In genomic region chr1:161081151-161081405, GRCh38 we compare ENCODE assay signal across 24 cellular contexts. TPM values are rescaled to one million over a fixed set of nuclear protein-coding genes. Genes with fewer than 3 reads are reported as not detected.
DNase-seq lines count a peak whose midpoint lies in the region; ATAC-seq, FAIRE-seq and TF ChIP-seq lines count a peak whose summit lies in the region.
"Had no signal": no experiment of that assay in that cellular context is flagged by ENCODE, and none has a peak within 500 bp of the region (broad histone marks: within the 10 kb centered on the region; RNA-seq: fewer than 3 reads in every experiment).

No MANE protein-coding gene starts in this region.

- H3K36me3 ChIP-seq in H1 (ENCODE audit: control insufficient read depth in 2 of 4, insufficient read depth in 4 of 4, low read length in 3 of 4) (no peaks in the 10 kb centered on the region), trophoblast cell (ENCODE audit: control insufficient read depth in 1 of 2, insufficient read depth in 2 of 2, low read length in 2 of 2) (peaks cover 5 to 7% of the 10 kb centered on the region in 2 experiments), aorta (ENCODE audit: control insufficient read depth in 1 of 2, insufficient read depth in 2 of 2, low read length in 1 of 2) (no peaks in the 10 kb centered on the region), left ventricle myocardium inferior (no peaks in the 10 kb centered on the region)
- H3K36me3 ChIP-seq: BLaER1, prostate gland, sigmoid colon had no signal

- H3K79me1 ChIP-seq in H1 (ENCODE audit: low read depth, low read length): no peaks in the 10 kb centered on the region
- H3K79me1 ChIP-seq in trophoblast cell (ENCODE audit: low read length): peaks cover 65% of the 10 kb centered on the region

- H2AK5ac ChIP-seq in H1 (ENCODE audit: low read depth, low read length): no peak overlapping the region
- peak overlapping the region; percentile 63 for H2AK5ac ChIP-seq in trophoblast cell (ENCODE audit: low read length)

- H2AFZ ChIP-seq in H1 (ENCODE audit: low read length) (no peak overlapping the region), trophoblast cell (ENCODE audit: insufficient read depth, low read length, poor library complexity) (no peak overlapping the region)

- H3K9me3 Mint-ChIP-seq in CD14-positive monocyte: no peaks in the 10 kb centered on the region
- H3K9me3 Mint-ChIP-seq: activated CD4-positive, alpha-beta memory T cell treated with anti-CD3 and anti-CD28 coated beads for 36 hours; endodermal cell had no signal

- no peak for FAIRE-seq in H1 (lab: Jason Lieb, UNC)
- FAIRE-seq: colon, GM12892 had no signal

- H2BK20ac ChIP-seq in H1 (ENCODE audit: low read length): no peak overlapping the region

- ATAC-seq in aorta (ENCODE audit: low FRiP score): no peak
- ATAC-seq in HG02763 (IDR thresholded peaks at IDR 0.05; ENCODE audit: unreplicated experiment): no peak
- ATAC-seq: Right ventricle myocardium inferior had no signal

- 0 out of 2 replicates have a peak overlapping the region, but pooled peaks have one; percentile 12 for H2BK15ac ChIP-seq in H1 (ENCODE audit: low read length)

- H3K27ac Mint-ChIP-seq in CD14-positive monocyte: peak overlapping the region; percentile 74 to 95 (median 87)
- H3K27ac Mint-ChIP-seq: activated CD4-positive, alpha-beta memory T cell treated with anti-CD3 and anti-CD28 coated beads for 36 hours; endodermal cell had no signal

- H2BK120ac ChIP-seq in H1 (replicated peaks; ENCODE audit: low read depth, low read length) (no peak overlapping the region), trophoblast cell (ENCODE audit: insufficient read depth, low read length, poor library complexity) (peak overlapping the region; percentile 67)

- H3K9me3 ChIP-seq in H1 (ENCODE audit: insufficient read depth in 2 of 2, low read depth in 1 of 2, low read length in 1 of 2): no peaks in the 10 kb centered on the region
- peaks cover 2% of the 10 kb centered on the region for H3K9me3 ChIP-seq in trophoblast cell (ENCODE audit: insufficient read depth, low read depth, low read length)
- H3K9me3 ChIP-seq in aorta (ENCODE audit: control insufficient read depth, low read length): no peaks in the 10 kb centered on the region
- H3K9me3 ChIP-seq in left ventricle myocardium inferior (replicated peaks): no peaks in the 10 kb centered on the region
- H3K9me3 ChIP-seq: BLaER1, prostate gland, sigmoid colon had no signal

- no peak overlapping the region for H3K4me3 Mint-ChIP-seq in CD14-positive monocyte
- H3K4me3 Mint-ChIP-seq: activated CD4-positive, alpha-beta memory T cell treated with anti-CD3 and anti-CD28 coated beads for 36 hours; brain; endodermal cell had no signal

- H3K79me2 ChIP-seq in H1 (ENCODE audit: control insufficient read depth in 1 of 2, insufficient read depth in 2 of 2, low read length in 2 of 2): no peaks in the 10 kb centered on the region
- peaks cover 15% of the 10 kb centered on the region for H3K79me2 ChIP-seq in trophoblast cell (ENCODE audit: control insufficient read depth, insufficient read depth, low read length, poor library complexity)

- H3K14ac ChIP-seq in H1 (ENCODE audit: insufficient read length): no peak overlapping the region
- peak overlapping the region; percentile 27 for H3K14ac ChIP-seq in trophoblast cell (ENCODE audit: low read length)

- TF ChIP-seq RAD21 in H1 (IDR thresholded peaks at IDR 0.05 in 1 of 2, conservative IDR thresholded peaks at IDR 0.05 in 1 of 2; ENCODE audit: low read depth in 2 of 2, low read length in 2 of 2): no peak

- H3K4me2 ChIP-seq in H1 (ENCODE audit: insufficient read depth in 1 of 2, low read depth in 2 of 2, low read length in 2 of 2) (no peak overlapping the region), trophoblast cell (ENCODE audit: low read length) (no peak overlapping the region)
- H3K4me2 ChIP-seq: BLaER1 had no signal

- H3K4me1 ChIP-seq in H1 (replicated peaks in 1 of 4; ENCODE audit: control insufficient read depth in 3 of 4, insufficient read depth in 4 of 4, low read length in 3 of 4) (peaks cover 0 to 6% (median 0%) of the 10 kb centered on the region in 4 experiments; a peak in 4 of 7 replicates), trophoblast cell (ENCODE audit: control insufficient read depth in 1 of 2, insufficient read depth in 2 of 2, low read length in 2 of 2) (peaks cover 57 to 64% of the 10 kb centered on the region in 2 experiments), aorta (ENCODE audit: control insufficient read depth in 1 of 2, insufficient read depth in 2 of 2, low read length in 2 of 2) (no peaks in the 10 kb centered on the region), left ventricle myocardium inferior (no peaks in the 10 kb centered on the region)
- H3K4me1 ChIP-seq: BLaER1, sigmoid colon had no signal

- no peaks in the 10 kb centered on the region for H3K23me2 ChIP-seq in H1 (ENCODE audit: low read depth, low read length)

- peaks cover 59% of the 10 kb centered on the region for H3K4me1 Mint-ChIP-seq in CD14-positive monocyte
- H3K4me1 Mint-ChIP-seq: brain had no signal

- H3K18ac ChIP-seq in H1 (ENCODE audit: extremely low read depth, low read length): no peak overlapping the region
- H3K18ac ChIP-seq in trophoblast cell (ENCODE audit: low read length): peak overlapping the region; percentile 71

- no peak overlapping the region for H4K12ac ChIP-seq in trophoblast cell (ENCODE audit: low read depth, low read length)

- H3K36me3 Mint-ChIP-seq in CD14-positive monocyte: peaks cover 7 to 12% of the 10 kb centered on the region in 2 donors
- H3K36me3 Mint-ChIP-seq: activated CD4-positive, alpha-beta memory T cell treated with anti-CD3 and anti-CD28 coated beads for 36 hours; brain had no signal

- POLR2A ChIA-PET in H1 (lab: Charles Lee; ENCODE audit: partially characterized antibody): interaction anchor here (1.4 kb wide), 1 partner anchor 36 kb away, joined by 3 read pairs; the partner anchor contains the start of gene USF1

- peaks cover 0 to 3% (median 1%) of the 10 kb centered on the region in 3 donors for H3K27me3 Mint-ChIP-seq in CD14-positive monocyte (ENCODE audit: low read depth in 3 of 3)
- H3K27me3 Mint-ChIP-seq: activated CD4-positive, alpha-beta memory T cell treated with anti-CD3 and anti-CD28 coated beads for 36 hours had no signal

- no peak for TF ChIP-seq POLR2A in H1 (IDR thresholded peaks at IDR 0.05; ENCODE audit: control extremely low read depth in 1 of 2, low read depth in 2 of 2, low read length in 2 of 2)

- TF ChIP-seq CTCF in CD14-positive monocyte (IDR thresholded peaks at IDR 0.05) (no peak), H1 (IDR thresholded peaks at IDR 0.05; ENCODE audit: control extremely low read depth in 1 of 3, insufficient read depth in 1 of 3, low read depth in 1 of 3, low read length in 3 of 3) (no peak), left ventricle myocardium inferior (IDR thresholded peaks at IDR 0.05; ENCODE audit: borderline replicate concordance) (no peak)

- intact Hi-C loops in CD14-positive monocyte (cut with micrococcal nuclease) (no loop called here), aorta (cut with DNase I) (no loop called here), left ventricle myocardium inferior (cut with micrococcal nuclease) (no loop called here)

- H4K5ac ChIP-seq in H1 (ENCODE audit: insufficient read length, low read depth, low read length): no peak overlapping the region

- no peak overlapping the region for H3K56ac ChIP-seq in H1 (replicated peaks; ENCODE audit: insufficient read length, low read depth, low read length)

- no peak overlapping the region for H4K8ac ChIP-seq in H1 (ENCODE audit: extremely low read depth, insufficient read depth, low read length)
- H4K8ac ChIP-seq in trophoblast cell (ENCODE audit: low read depth, low read length): peak overlapping the region; percentile 61

- H3K9ac ChIP-seq in H1 (replicated peaks in 1 of 4; ENCODE audit: extremely low read depth in 1 of 4, low read depth in 3 of 4, low read length in 3 of 4) (no peak overlapping the region), trophoblast cell (ENCODE audit: low read length) (no peak overlapping the region)
- H3K9ac ChIP-seq: BLaER1 had no signal

- H3K27ac ChIP-seq in H1 (ENCODE audit: low read depth, low read length) (no peak overlapping the region), trophoblast cell (ENCODE audit: low read depth, low read length) (peak overlapping the region; percentile 81), aorta (ENCODE audit: low read depth in 1 of 2, low read length in 2 of 2) (no peak overlapping the region), left ventricle myocardium inferior (replicated peaks) (no peak overlapping the region)
- H3K27ac ChIP-seq: BLaER1, prostate gland, sigmoid colon had no signal

- H4K91ac ChIP-seq in H1 (replicated peaks; ENCODE audit: insufficient read length, low read length): no peak overlapping the region
- peak overlapping the region; percentile 97 for H4K91ac ChIP-seq in trophoblast cell (ENCODE audit: low read depth, low read length)

- no peak overlapping the region for H3K23ac ChIP-seq in H1 (ENCODE audit: insufficient read length)
- H3K23ac ChIP-seq in trophoblast cell (ENCODE audit: low read length): no peak overlapping the region

- no peak overlapping the region for H2BK5ac ChIP-seq in H1 (ENCODE audit: low read depth, low read length)
- H2BK5ac ChIP-seq in trophoblast cell (ENCODE audit: low read depth, low read length, poor library complexity): peak overlapping the region; percentile 60

- H2BK12ac ChIP-seq in H1 (ENCODE audit: low read depth, low read length) (no peak overlapping the region), trophoblast cell (ENCODE audit: low read length) (peak overlapping the region; percentile 53)

- H3K4ac ChIP-seq in H1 (replicated peaks; ENCODE audit: insufficient read length, low read depth, low read length) (no peak overlapping the region), trophoblast cell (ENCODE audit: low read depth, low read length) (peak overlapping the region; percentile 61)

- TF ChIP-seq EP300 in H1 (IDR thresholded peaks at IDR 0.05; ENCODE audit: borderline replicate concordance in 1 of 2, low read depth in 2 of 2, low read length in 2 of 2): no peak

- H4K20me1 ChIP-seq in H1 (replicated peaks in 1 of 2; ENCODE audit: control insufficient read depth in 1 of 2, insufficient read depth in 2 of 2, low read length in 2 of 2): no peaks in the 10 kb centered on the region
- H4K20me1 ChIP-seq: BLaER1 had no signal

- H3K27me3 ChIP-seq in H1 (replicated peaks in 1 of 4; ENCODE audit: control insufficient read depth in 3 of 4, extremely low read depth in 1 of 4, insufficient read depth in 3 of 4, low read length in 3 of 4) (no peaks in the 10 kb centered on the region), trophoblast cell (ENCODE audit: insufficient read depth, low read length) (no peaks in the 10 kb centered on the region), aorta (ENCODE audit: control insufficient read depth in 1 of 2, insufficient read depth in 2 of 2, low read length in 1 of 2) (no peaks in the 10 kb centered on the region), left ventricle myocardium inferior (ENCODE audit: low read depth) (peaks cover 23% of the 10 kb centered on the region)
- H3K27me3 ChIP-seq: BLaER1 had no signal

- H3K4me3 ChIP-seq in H1 (ENCODE audit: extremely low read depth in 1 of 4, insufficient read depth in 2 of 4, low read depth in 3 of 4, low read length in 4 of 4) (no peak overlapping the region), trophoblast cell (ENCODE audit: low read depth, low read length) (no peak overlapping the region), aorta (ENCODE audit: low read length in 2 of 2) (no peak overlapping the region), left ventricle myocardium inferior (no peak overlapping the region)
- H3K4me3 ChIP-seq: BLaER1, prostate gland, sigmoid colon had no signal

- no peak for DNase-seq in CD14-positive monocyte (ENCODE audit: low spot score)
- DNase-seq in NCI-H226: peak; percentile 51
- DNase-seq in H1 (ENCODE audit: low read depth in 1 of 2, low spot score in 2 of 2): no peak
- DNase-seq in trophoblast cell: no peak
- no peak for DNase-seq in aorta
- no peak for DNase-seq in left ventricle myocardium inferior
- DNase-seq in NAMALWA (ENCODE audit: low spot score): no peak
- DNase-seq: ACHN; activated CD4-positive, alpha-beta memory T cell treated with anti-CD3 and anti-CD28 coated beads for 36 hours; activated CD4-positive, CD25-positive, alpha-beta regulatory T cell; endodermal cell; NCI-H1417; NCI-H2081 treated with DMSO at 0.1 percent for 48 hours; sigmoid colon had no signal

- 92% methylated on average over 1 of the region's 1 CpG; no CpG with 5 or more reads in 1 of the 2 experiments for WGBS in H1 (ENCODE audit: extremely low coverage in 1 of 2, insufficient coverage in 1 of 2, insufficient read length in 1 of 2, insufficient replicate concordance in 2 of 2, low coverage in 1 of 2, low lambda C conversion rate in 2 of 2, missing lambda C conversion rate in 1 of 2), 2 experiments
- no CpG with 5 or more reads among the region's 1 CpG for WGBS in trophoblast cell (ENCODE audit: extremely low coverage, insufficient coverage, insufficient read length)
- WGBS in aorta, 2 donors: 58 to 68% methylated on average over 1 of the region's 1 CpG

- CTCF ChIA-PET in H1 (lab: Charles Lee; ENCODE audit: partially characterized antibody): interaction anchor here (1.3 to 17.8 kb wide), 3 partner anchors 9 to 27 kb away, joined by 4 to 282 read pairs (median 156); partner anchors contain the start of genes ARHGAP30 and KLHDC9

RNA-seq across cellular contexts. Expression of gene NECTIN4, which starts 8.3 kb away (rescaled TPM):
- polyA plus RNA-seq in CD14-positive monocyte (under 1 TPM in 1 of 2 donors, not detected in 1; 0.07 TPM), H1 (2011; rRNA removed) (0.71 and 0.86 TPM in 2 replicates), aorta (not detected)
- 0.19 and 0.29 TPM in 2 replicates for total RNA-seq in H1 (2021; fragmentation: NEBNext Ultra II Directional; extraction: Animal tissue kit (Norgen Biotek cat#: 25700))
- 1.4 TPM for polyA plus RNA-seq in H1 (2011; cell fraction: cytosol; rRNA removed)
- 0.16 TPM for polyA plus RNA-seq in H1 (2011; cell fraction: nucleus; rRNA removed)
- 0.69 to 0.89 TPM (median 0.76 TPM) in 4 replicates for polyA plus RNA-seq in H1 (2012, experiment 1 of 2)
- polyA plus RNA-seq in H1 (2012, experiment 2 of 2): 0.31 TPM
- polyA plus RNA-seq in H1 (2013, experiment 1 of 2): 0.18 TPM
- 0.11 TPM for polyA plus RNA-seq in H1 (2013, experiment 2 of 2)
- 0.95 and 1.2 TPM in 2 replicates for polyA minus RNA-seq in H1 (2011; rRNA and poly(A)+ RNA removed)
- polyA minus RNA-seq in H1 (2011; cell fraction: cytosol; rRNA and poly(A)+ RNA removed): not detected
- 0.80 TPM for polyA minus RNA-seq in H1 (2011; cell fraction: nucleus; rRNA and poly(A)+ RNA removed)
- 35.8 and 38.6 TPM in 2 replicates for polyA plus RNA-seq in trophoblast cell (2013)
- total RNA-seq in aorta (under 1 TPM; 0.24 to 0.26 TPM), left ventricle myocardium inferior (not detected)
- total RNA-seq: endodermal cell, M059J, OCI-LY7, Right ventricle myocardium inferior, sigmoid colon had no signal
- polyA plus RNA-seq: neural cell had no signal

RNA-seq across cellular contexts. Expression of gene ARHGAP30, which starts 11.4 kb away (rescaled TPM):
- polyA plus RNA-seq in CD14-positive monocyte: 100 to 1,000 TPM; 101 to 140 TPM
- total RNA-seq in H1 (2021; fragmentation: NEBNext Ultra II Directional; extraction: Animal tissue kit (Norgen Biotek cat#: 25700)): 0.39 and 0.40 TPM in 2 replicates
- polyA plus RNA-seq in H1 (2011; rRNA removed): 0.27 and 0.50 TPM in 2 replicates
- 0.66 TPM for polyA plus RNA-seq in H1 (2011; cell fraction: cytosol; rRNA removed)
- 0.57 TPM for polyA plus RNA-seq in H1 (2011; cell fraction: nucleus; rRNA removed)
- 0.42 to 0.74 TPM (median 0.62 TPM) in 4 replicates for polyA plus RNA-seq in H1 (2012, experiment 1 of 2)
- polyA plus RNA-seq in H1 (2012, experiment 2 of 2): 0.13 TPM
- 0.08 TPM for polyA plus RNA-seq in H1 (2013, experiment 1 of 2)
- polyA plus RNA-seq in H1 (2013, experiment 2 of 2): 0.09 TPM
- 0.44 and 0.49 TPM in 2 replicates for polyA minus RNA-seq in H1 (2011; rRNA and poly(A)+ RNA removed)
- not detected for polyA minus RNA-seq in H1 (2011; cell fraction: cytosol; rRNA and poly(A)+ RNA removed)
- polyA minus RNA-seq in H1 (2011; cell fraction: nucleus; rRNA and poly(A)+ RNA removed): 0.30 TPM
- 0.82 and 0.97 TPM in 2 replicates for polyA plus RNA-seq in trophoblast cell (2013)
- 10 to 100 TPM; 14.7 to 20.5 TPM for total RNA-seq in aorta
- polyA plus RNA-seq in aorta: 10 to 100 TPM in 1 of 2 donors, 1 to 10 TPM in 1; 1.3 to 12.1 TPM
- 2.4 TPM for total RNA-seq in left ventricle myocardium inferior
- polyA plus RNA-seq: neural cell had no signal

RNA-seq across cellular contexts. Expression of gene KLHDC9, which starts 17.1 kb away (rescaled TPM):
- polyA plus RNA-seq in CD14-positive monocyte: not detected
- total RNA-seq in H1 (2021; fragmentation: NEBNext Ultra II Directional; extraction: Animal tissue kit (Norgen Biotek cat#: 25700)): 4.0 and 6.5 TPM in 2 replicates
- 15.6 and 18.0 TPM in 2 replicates for polyA plus RNA-seq in H1 (2011; rRNA removed)
- 13.7 TPM for polyA plus RNA-seq in H1 (2011; cell fraction: cytosol; rRNA removed)
- 23.2 TPM for polyA plus RNA-seq in H1 (2011; cell fraction: nucleus; rRNA removed)
- 7.0 to 10.7 TPM (median 8.3 TPM) in 4 replicates for polyA plus RNA-seq in H1 (2012, experiment 1 of 2)
- polyA plus RNA-seq in H1 (2012, experiment 2 of 2): 10.4 TPM
- 6.8 TPM for polyA plus RNA-seq in H1 (2013, experiment 1 of 2)
- polyA plus RNA-seq in H1 (2013, experiment 2 of 2): 6.3 TPM
- 3.7 and 6.6 TPM in 2 replicates for polyA minus RNA-seq in H1 (2011; rRNA and poly(A)+ RNA removed)
- 3.1 TPM for polyA minus RNA-seq in H1 (2011; cell fraction: cytosol; rRNA and poly(A)+ RNA removed)
- 4.4 TPM for polyA minus RNA-seq in H1 (2011; cell fraction: nucleus; rRNA and poly(A)+ RNA removed)
- polyA plus RNA-seq in trophoblast cell (2013): 4.0 and 4.5 TPM in 2 replicates
- total RNA-seq in aorta: 1 to 10 TPM in 1 of 2 donors, under 1 TPM in 1; 0.78 to 2.5 TPM
- polyA plus RNA-seq in aorta: 10 to 100 TPM in 1 of 2 donors, 1 to 10 TPM in 1; 7.9 to 14.8 TPM
- total RNA-seq in left ventricle myocardium inferior: 9.1 TPM

RNA-seq across cellular contexts. Expression of gene USF1, which starts 35.3 kb away (rescaled TPM):
- polyA plus RNA-seq in CD14-positive monocyte: 10 to 100 TPM in 1 of 2 donors, 1 to 10 TPM in 1; 6.3 to 25.5 TPM
- 68.9 and 74.6 TPM in 2 replicates for total RNA-seq in H1 (2021; fragmentation: NEBNext Ultra II Directional; extraction: Animal tissue kit (Norgen Biotek cat#: 25700))
- 45.7 and 50.3 TPM in 2 replicates for polyA plus RNA-seq in H1 (2011; rRNA removed)
- 44.0 TPM for polyA plus RNA-seq in H1 (2011; cell fraction: cytosol; rRNA removed)
- 137 TPM for polyA plus RNA-seq in H1 (2011; cell fraction: nucleus; rRNA removed)
- 48.6 to 69.9 TPM (median 68.1 TPM) in 4 replicates for polyA plus RNA-seq in H1 (2012, experiment 1 of 2)
- polyA plus RNA-seq in H1 (2012, experiment 2 of 2): 51.8 TPM
- 31.1 TPM for polyA plus RNA-seq in H1 (2013, experiment 1 of 2)
- polyA plus RNA-seq in H1 (2013, experiment 2 of 2): 31.4 TPM
- polyA minus RNA-seq in H1 (2011; rRNA and poly(A)+ RNA removed): 133 and 196 TPM in 2 replicates
- polyA minus RNA-seq in H1 (2011; cell fraction: cytosol; rRNA and poly(A)+ RNA removed): 47.3 TPM
- polyA minus RNA-seq in H1 (2011; cell fraction: nucleus; rRNA and poly(A)+ RNA removed): 38.2 TPM
- polyA plus RNA-seq in trophoblast cell (2013): 43.5 and 43.8 TPM in 2 replicates
- 10 to 100 TPM; 42.2 to 67.0 TPM for total RNA-seq in aorta
- 100 to 1,000 TPM in 1 of 2 donors, 10 to 100 TPM in 1; 33.8 to 124 TPM for polyA plus RNA-seq in aorta
- 31.7 TPM for total RNA-seq in left ventricle myocardium inferior

RNA-seq across cellular contexts. Expression of gene PFDN2, which starts 36.8 kb away (rescaled TPM):
- 10 to 100 TPM; 59.1 to 65.6 TPM for polyA plus RNA-seq in CD14-positive monocyte
- total RNA-seq in H1 (2021; fragmentation: NEBNext Ultra II Directional; extraction: Animal tissue kit (Norgen Biotek cat#: 25700)): 71.2 and 74.7 TPM in 2 replicates
- 66.2 and 69.6 TPM in 2 replicates for polyA plus RNA-seq in H1 (2011; rRNA removed)
- 220 TPM for polyA plus RNA-seq in H1 (2011; cell fraction: cytosol; rRNA removed)
- 13.8 TPM for polyA plus RNA-seq in H1 (2011; cell fraction: nucleus; rRNA removed)
- polyA plus RNA-seq in H1 (2012, experiment 1 of 2): 108 to 135 TPM (median 126 TPM) in 4 replicates
- polyA plus RNA-seq in H1 (2012, experiment 2 of 2): 37.0 TPM
- polyA plus RNA-seq in H1 (2013, experiment 1 of 2): 201 TPM
- polyA plus RNA-seq in H1 (2013, experiment 2 of 2): 231 TPM
- 5.9 and 9.8 TPM in 2 replicates for polyA minus RNA-seq in H1 (2011; rRNA and poly(A)+ RNA removed)
- 15.0 TPM for polyA minus RNA-seq in H1 (2011; cell fraction: cytosol; rRNA and poly(A)+ RNA removed)
- 9.6 TPM for polyA minus RNA-seq in H1 (2011; cell fraction: nucleus; rRNA and poly(A)+ RNA removed)
- polyA plus RNA-seq in trophoblast cell (2013): 263 and 270 TPM in 2 replicates
- total RNA-seq in aorta: 10 to 100 TPM; 36.4 to 42.3 TPM
- 100 to 1,000 TPM in 1 of 2 donors, 10 to 100 TPM in 1; 74.6 to 116 TPM for polyA plus RNA-seq in aorta
- total RNA-seq in left ventricle myocardium inferior: 62.5 TPM
